In the genomic region with DNA sequence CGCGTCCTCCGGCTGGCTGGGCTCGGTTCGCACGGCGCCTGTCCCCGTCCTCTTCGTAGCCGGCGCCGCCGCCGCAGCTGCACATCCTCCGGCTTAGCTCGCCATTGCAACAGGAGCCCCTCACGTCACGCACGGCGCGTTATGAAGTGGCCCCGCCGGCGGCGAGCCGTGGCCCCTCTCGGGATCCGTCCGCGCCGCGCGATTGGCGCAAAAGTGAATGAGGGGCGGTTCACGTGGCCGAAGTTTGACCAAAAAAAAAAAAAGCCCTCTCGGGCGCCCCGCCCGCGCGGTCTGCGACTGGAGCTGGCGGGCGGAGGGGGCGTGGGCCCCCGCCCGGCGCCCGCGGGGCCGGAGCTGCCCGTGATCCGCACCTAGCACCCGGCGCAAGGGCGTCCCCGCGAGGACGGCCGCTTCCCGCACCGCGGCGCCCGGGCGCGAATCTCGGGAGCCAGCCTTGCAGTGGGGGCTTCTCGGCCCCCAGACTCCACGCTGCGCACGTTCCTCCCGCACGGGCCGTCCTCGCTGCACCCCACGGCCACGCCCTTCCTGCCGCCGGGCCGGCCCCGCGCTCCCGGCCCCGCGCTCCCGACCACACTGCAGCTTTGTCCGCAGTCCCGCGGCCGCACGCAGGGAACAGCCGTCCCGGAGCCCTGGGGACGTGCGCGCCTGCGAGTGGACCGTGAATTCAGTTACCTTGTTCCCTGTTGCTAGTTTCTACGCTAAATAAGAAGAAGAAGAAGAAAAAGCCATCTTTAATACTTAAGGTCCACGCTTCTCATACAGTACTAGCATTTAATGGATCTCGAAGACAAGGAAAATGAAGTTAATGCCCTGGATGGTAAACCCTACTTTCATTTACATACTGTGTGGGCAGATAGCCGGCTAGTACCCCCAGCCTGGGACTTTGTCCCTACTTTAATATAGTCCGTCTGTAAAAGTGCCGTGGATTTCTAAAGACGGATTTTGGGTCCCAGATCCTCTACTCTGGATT, we compare ENCODE assay signal across 8 cellular contexts. TPM values are rescaled to one million over a fixed set of nuclear protein-coding genes. Genes with fewer than 3 reads are reported as not detected.
A peak's percentile ranks its signal among the peaks of the same experiment; 100 is the strongest.
DNase-seq lines count a peak whose midpoint lies in the region; ATAC-seq and TF ChIP-seq lines count a peak whose summit lies in the region.

A gene with protein sequence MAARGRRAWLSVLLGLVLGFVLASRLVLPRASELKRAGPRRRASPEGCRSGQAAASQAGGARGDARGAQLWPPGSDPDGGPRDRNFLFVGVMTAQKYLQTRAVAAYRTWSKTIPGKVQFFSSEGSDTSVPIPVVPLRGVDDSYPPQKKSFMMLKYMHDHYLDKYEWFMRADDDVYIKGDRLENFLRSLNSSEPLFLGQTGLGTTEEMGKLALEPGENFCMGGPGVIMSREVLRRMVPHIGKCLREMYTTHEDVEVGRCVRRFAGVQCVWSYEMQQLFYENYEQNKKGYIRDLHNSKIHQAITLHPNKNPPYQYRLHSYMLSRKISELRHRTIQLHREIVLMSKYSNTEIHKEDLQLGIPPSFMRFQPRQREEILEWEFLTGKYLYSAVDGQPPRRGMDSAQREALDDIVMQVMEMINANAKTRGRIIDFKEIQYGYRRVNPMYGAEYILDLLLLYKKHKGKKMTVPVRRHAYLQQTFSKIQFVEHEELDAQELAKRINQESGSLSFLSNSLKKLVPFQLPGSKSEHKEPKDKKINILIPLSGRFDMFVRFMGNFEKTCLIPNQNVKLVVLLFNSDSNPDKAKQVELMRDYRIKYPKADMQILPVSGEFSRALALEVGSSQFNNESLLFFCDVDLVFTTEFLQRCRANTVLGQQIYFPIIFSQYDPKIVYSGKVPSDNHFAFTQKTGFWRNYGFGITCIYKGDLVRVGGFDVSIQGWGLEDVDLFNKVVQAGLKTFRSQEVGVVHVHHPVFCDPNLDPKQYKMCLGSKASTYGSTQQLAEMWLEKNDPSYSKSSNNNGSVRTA (minus strand): TSS at position 219 of the 991 bp plus-strand sequence. CDS start 592 bp downstream, outside the sequence.

- peak within 1 kb of the TSS; percentile 91 for H3K4me3 Mint-ChIP-seq in progenitor cell of endocrine pancreas (ENCODE audit: low read depth)

- H3K4me3 ChIP-seq in GM12865 (ENCODE audit: low read depth, low read length) (peak within 1 kb of the TSS; percentile 90), HFF-Myc (replicated peaks; ENCODE audit: low read depth, low read length) (peak within 1 kb of the TSS; percentile 84), adrenal gland (peak within 1 kb of the TSS; percentile 11 to 96 (median 76)), heart right ventricle (peak within 1 kb of the TSS; percentile 69 to 98 (median 89)), upper lobe of right lung (peak within 1 kb of the TSS; percentile 81)

- ATAC-seq in heart right ventricle (peak; percentile 89 to 92 (median 90)), upper lobe of right lung (peak; percentile 92)

- no peaks in the 10 kb centered on the region for H3K9me3 ChIP-seq in adrenal gland (replicated peaks in 1 of 3)
- H3K9me3 ChIP-seq in heart right ventricle = no peaks in the 10 kb centered on the region
- H3K9me3 ChIP-seq in upper lobe of right lung = no peaks in the 10 kb centered on the region

- peak within 1 kb of the TSS; percentile 92 for H3K27ac Mint-ChIP-seq in progenitor cell of endocrine pancreas

- H3K36me3 ChIP-seq in adrenal gland (replicated peaks in 1 of 2) (no peaks in the 10 kb centered on the region), heart right ventricle (peaks cover 0 to 21% (median 0%) of the 10 kb centered on the region in 9 donors), upper lobe of right lung (no peaks in the 10 kb centered on the region)

- H3K4me1 Mint-ChIP-seq in progenitor cell of endocrine pancreas (ENCODE audit: low read depth) = peaks cover 31% of the 10 kb centered on the region

- peak; percentile 87 to 92 for TF ChIP-seq POLR2A in adrenal gland (IDR thresholded peaks at IDR 0.05)

- peak; percentile 17 for TF ChIP-seq CTCF in GM12865 (IDR thresholded peaks at IDR 0.05; ENCODE audit: insufficient read depth, low read depth, low read length, missing control alignments)
- no peak for TF ChIP-seq CTCF in HFF-Myc (IDR thresholded peaks at IDR 0.05; ENCODE audit: low read depth, low read length, missing control alignments)
- TF ChIP-seq CTCF in adrenal gland (IDR thresholded peaks at IDR 0.05) = peak in 3 of 6 experiments; percentile 5 to 16 (median 12)
- peak in 8 of 9 donors; percentile 13 to 53 (median 26) for TF ChIP-seq CTCF in heart right ventricle (IDR thresholded peaks at IDR 0.05)
- no peak for TF ChIP-seq CTCF in progenitor cell of endocrine pancreas (IDR thresholded peaks at IDR 0.05; ENCODE audit: unreplicated experiment)
- peak; percentile 19 for TF ChIP-seq CTCF in upper lobe of right lung (IDR thresholded peaks at IDR 0.05)

- peaks cover 16% of the 10 kb centered on the region for H3K27me3 Mint-ChIP-seq in progenitor cell of endocrine pancreas

- H3K4me1 ChIP-seq in adrenal gland (replicated peaks in 1 of 2) (peaks cover 4 to 45% of the 10 kb centered on the region in 2 donors), heart right ventricle (peaks cover 10 to 66% (median 61%) of the 10 kb centered on the region in 9 donors), upper lobe of right lung (peaks cover 21% of the 10 kb centered on the region)

- H3K27ac ChIP-seq in adrenal gland (peak within 1 kb of the TSS; percentile 67 to 99 (median 85)), heart right ventricle (peak within 1 kb of the TSS; percentile 84 to 97 (median 92)), upper lobe of right lung (peak within 1 kb of the TSS; percentile 76)

- intact Hi-C loops in adrenal gland (cut with DNase I) = loop anchor here (10.0 kb wide), 2 partner anchors 67 to 127 kb away; no protein-coding TSS in a partner anchor
- intact Hi-C loops in heart right ventricle (cut with DNase I) = loop anchor here in 8 of 10 donors (1.0 to 10.0 kb wide), 11 partner anchors 50 to 627 kb away; a partner anchor contains a TSS
- intact Hi-C loops in upper lobe of right lung (cut with DNase I) = no loop called here

- 1 to 6% (median 1%) methylated on average over 13 to 108 of the region's 108 CpGs for WGBS in adrenal gland, 4 donors
- 1% methylated on average over 100 to 105 of the region's 108 CpGs for WGBS in heart right ventricle, 2 donors

- H3K36me3 Mint-ChIP-seq in progenitor cell of endocrine pancreas (ENCODE audit: insufficient read depth) = no peaks in the 10 kb centered on the region

- H3K9me3 Mint-ChIP-seq in progenitor cell of endocrine pancreas (ENCODE audit: low read depth) = no peaks in the 10 kb centered on the region

- DNase-seq in GM12865 (ENCODE audit: low read depth) (peak; percentile 94), HFF-Myc (ENCODE audit: extremely low read depth, low read depth) (peak; percentile 47), MV-4-11 (lab: John Stamatoyannopoulos, UW) (peak; percentile 88), T-helper 1 cell (peak; percentile 62 to 91 (median 76)), adrenal gland (peak; percentile 93 to 96 (median 94)), heart right ventricle (peak; percentile 94 to 95), progenitor cell of endocrine pancreas (ENCODE audit: low spot score, unreplicated experiment) (peak; percentile 74), upper lobe of right lung (peak; percentile 97)

- H3K27me3 ChIP-seq in adrenal gland (no peaks in the 10 kb centered on the region), heart right ventricle (no peaks in the 10 kb centered on the region), upper lobe of right lung (no peaks in the 10 kb centered on the region)

RNA-seq across cellular contexts. Expression of the gene that starts here (rescaled TPM):
- 10 to 100 TPM; 28.8 to 82.5 (median 37.7) TPM for total RNA-seq in adrenal gland
- 10 to 100 TPM; 14.8 to 29.2 (median 18.5) TPM for polyA plus RNA-seq in adrenal gland
- total RNA-seq in heart right ventricle = 10 to 100 TPM in 8 of 10 donors, 1 to 10 TPM in 2; 9.7 to 35.1 (median 15.7) TPM
- 10 to 100 TPM in 1 of 2 donors, 1 to 10 TPM in 1; 6.9 to 11.3 TPM for polyA plus RNA-seq in heart right ventricle
- 33.2 and 36.7 TPM in 2 replicates for total RNA-seq in progenitor cell of endocrine pancreas
- 40.6 TPM for total RNA-seq in upper lobe of right lung

Comparison
In these comparisons a context has a peak if more than half of its experiments do, and no peak if none do; other contexts are left out.
1. Peak in every context shown above with its lines: DNase-seq, ATAC-seq, H3K4me3 ChIP-seq and H3K27ac ChIP-seq.
2. DNase-seq: peak in every context shown above with its lines; median percentile 97 in upper lobe of right lung; 94 in heart right ventricle; 94 in GM12865; 94 in adrenal gland; 88 in MV-4-11; 76 in T-helper 1 cell; 74 in progenitor cell of endocrine pancreas; 47 in HFF-Myc.
3. CTCF ChIP-seq: peak in GM12865 (single experiment), heart right ventricle (8 of 9) and upper lobe of right lung (single experiment); none in HFF-Myc (single experiment) and progenitor cell of endocrine pancreas (single experiment).